6 cellular contexts compared by ENCODE assay signal in genomic region chr11:47233989-47234668, GRCh38. TPM values are rescaled to one million over a fixed set of nuclear protein-coding genes. Genes with fewer than 3 reads are reported as not detected.
A peak's percentile ranks its signal among the peaks of the same experiment; 100 is the strongest.
DNase-seq lines count a peak whose midpoint lies in the region; ATAC-seq, FAIRE-seq and TF ChIP-seq lines count a peak whose summit lies in the region.

No MANE protein-coding gene starts in this region.

- peaks cover 2% of the 10 kb centered on the region for H3K9me1 ChIP-seq in K562 (ENCODE audit: control insufficient read depth, insufficient read depth, low read length)

- in situ Hi-C loops in K562 (cut with MboI) = no loop called here

- no peak for TF ChIP-seq POLR2A in K562 (conservative IDR thresholded peaks at IDR 0.05)

- BruUV-seq in K562 (replicated peaks; lab: Mats Ljungman, UMichigan) = no TSS peak

- H3K4me1 Mint-ChIP-seq in activated naive CD4-positive, alpha-beta T cell treated with anti-CD3 and anti-CD28 coated beads, Interleukin-2, amount 10 ng/mL, durations not matched to agents 7 days and 5 days = peaks cover 31% of the 10 kb centered on the region

- ATAC-seq in K562 (peak; percentile 84), pancreas (peak; percentile 12 to 75 (median 54)), GM19351 (IDR thresholded peaks at IDR 0.05; ENCODE audit: unreplicated experiment) (no peak), GM19023 (IDR thresholded peaks at IDR 0.05; ENCODE audit: unreplicated experiment) (no peak)

- peaks cover 53% of the 10 kb centered on the region for H3K36me3 Mint-ChIP-seq in activated naive CD4-positive, alpha-beta T cell treated with anti-CD3 and anti-CD28 coated beads, Interleukin-2, amount 10 ng/mL, durations not matched to agents 7 days and 5 days

- no peak for TF ChIP-seq EP300 in K562 (IDR thresholded peaks at IDR 0.05; ENCODE audit: low read length)

- TF ChIP-seq RAD21 in K562 (CRISPR knock-in tag; conservative IDR thresholded peaks at IDR 0.05 in 1 of 2, IDR thresholded peaks at IDR 0.05 in 1 of 2) = peak; percentile 55 to 66

- H3K4me2 ChIP-seq in K562 (ENCODE audit: insufficient read depth, low read length) = no peak overlapping the region

- 71% methylated on average over 11 of the region's 11 CpGs for WGBS in K562 (ENCODE audit: insufficient coverage, low coverage, missing lambda C conversion rate)
- 14 to 15% methylated on average over 11 of the region's 11 CpGs for WGBS in pancreas, 2 donors

- H3K27ac ChIP-seq in K562 (ENCODE audit: extremely low read depth, low read depth, low read length) = no peak overlapping the region
- peak overlapping the region; percentile 18 to 73 (median 46) for H3K27ac ChIP-seq in pancreas

- peak; percentile 15 for FAIRE-seq in K562 (lab: Jason Lieb, UNC)
- no peak for FAIRE-seq in pancreas (lab: Jason Lieb, UNC)

- H3K27ac Mint-ChIP-seq in activated naive CD4-positive, alpha-beta T cell treated with anti-CD3 and anti-CD28 coated beads, Interleukin-2, amount 10 ng/mL, durations not matched to agents 7 days and 5 days = peak overlapping the region; percentile 91

- H3K27me3 Mint-ChIP-seq in activated naive CD4-positive, alpha-beta T cell treated with anti-CD3 and anti-CD28 coated beads, Interleukin-2, amount 10 ng/mL, durations not matched to agents 7 days and 5 days = no peaks in the 10 kb centered on the region

- no peak overlapping the region for H2AFZ ChIP-seq in K562 (ENCODE audit: low read depth, low read length)

- CTCF ChIA-PET in activated naive CD4-positive, alpha-beta T cell treated with anti-CD3 and anti-CD28 coated beads, Interleukin-2, amount 10 ng/mL, durations not matched to agents 7 days and 5 days (lab: Charles Lee) = interaction anchor here (0.6 to 3.2 kb wide), 18 partner anchors 12 to 561 kb away, joined by 3 to 16 read pairs (median 4); partner anchors contain the start of genes ACP2 and DDB2
- CTCF ChIA-PET in K562 (lab: Yijun Ruan, JAX; ENCODE audit: low intra/inter-chr PET ratio) = interaction anchor here (0.6 to 2.0 kb wide), 4 partner anchors 120 to 178 kb away, joined by 3 to 9 read pairs (median 4); partner anchors contain the start of genes MYBPC3 and SLC39A13

- no peaks in the 10 kb centered on the region for H3K79me2 ChIP-seq in K562 (ENCODE audit: control insufficient read depth, insufficient read depth, low read length)

- H3K4me3 Mint-ChIP-seq in activated naive CD4-positive, alpha-beta T cell treated with anti-CD3 and anti-CD28 coated beads, Interleukin-2, amount 10 ng/mL, durations not matched to agents 7 days and 5 days = no peak overlapping the region

- DNase-seq in activated naive CD4-positive, alpha-beta T cell treated with anti-CD3 and anti-CD28 coated beads, Interleukin-2, amount 10 ng/mL, durations not matched to agents 7 days and 5 days = peak; percentile 45
- no peak for DNase-seq in activated naive CD4-positive, alpha-beta T cell treated with anti-CD3 and anti-CD28 coated beads, Interleukin-2, amount 50 U/mL, for 16 hours
- peak in 3 of 4 experiments; percentile 15 to 57 (median 38) for DNase-seq in K562 (ENCODE audit: extremely low read depth in 1 of 4, low spot score in 3 of 4)
- DNase-seq in pancreas = no peak

- peak; percentile 44 to 65 (median 64) for TF ChIP-seq CTCF in K562 (IDR thresholded peaks at IDR 0.05 in 2 of 3, conservative IDR thresholded peaks at IDR 0.05 in 1 of 3; ENCODE audit: insufficient read depth in 2 of 3, low read depth in 1 of 3, low read length in 3 of 3)
- no peak for TF ChIP-seq CTCF in pancreas (IDR thresholded peaks at IDR 0.05)

- no peaks in the 10 kb centered on the region for H4K20me1 ChIP-seq in K562 (replicated peaks; ENCODE audit: control insufficient read depth, insufficient read depth, low read length)

- H3K4me1 ChIP-seq in K562 (replicated peaks in 1 of 2; ENCODE audit: control insufficient read depth in 2 of 2, insufficient read depth in 2 of 2, low read length in 2 of 2) = peaks cover 4 to 5% of the 10 kb centered on the region in 2 experiments; a peak in 2 of 5 replicates
- peaks cover 0 to 8% (median 6%) of the 10 kb centered on the region in 3 donors for H3K4me1 ChIP-seq in pancreas

- POLR2A ChIA-PET in K562 (lab: Yijun Ruan, JAX) = interaction anchor here (0.6 to 10.7 kb wide), 7 partner anchors 11 to 100 kb away, joined by 3 to 110 read pairs (median 3); partner anchors contain the start of genes ACP2 and NR1H3

- H3K27me3 ChIP-seq in K562 (ENCODE audit: control insufficient read depth in 2 of 2, insufficient read depth in 2 of 2, low read length in 2 of 2) = no peaks in the 10 kb centered on the region
- no peaks in the 10 kb centered on the region for H3K27me3 ChIP-seq in pancreas

- H3K9me3 ChIP-seq in K562 (replicated peaks; ENCODE audit: control insufficient read depth, insufficient read depth, low read depth, low read length) = no peaks in the 10 kb centered on the region
- H3K9me3 ChIP-seq in pancreas = no peaks in the 10 kb centered on the region

- no peaks in the 10 kb centered on the region for H3K9me3 Mint-ChIP-seq in activated naive CD4-positive, alpha-beta T cell treated with anti-CD3 and anti-CD28 coated beads, Interleukin-2, amount 10 ng/mL, durations not matched to agents 7 days and 5 days

- intact Hi-C loops in K562 (cut with micrococcal nuclease) (no loop called here), pancreas (cut with DNase I) (no loop called here)

- H3K9ac ChIP-seq in K562 (ENCODE audit: insufficient read depth in 1 of 2, low read depth in 2 of 2, low read length in 2 of 2) = peak overlapping the region in 1 of 2 experiments; percentile 75; a peak in 1 of 4 replicates

- H3K4me3 ChIP-seq in K562 (no peak overlapping the region), pancreas (peak overlapping the region in 2 of 4 donors; percentile 19 to 43)

- H3K36me3 ChIP-seq in K562 (ENCODE audit: control insufficient read depth, insufficient read depth, low read length) (peaks cover 13% of the 10 kb centered on the region; the same call in 2 of the 3 replicates), pancreas (peaks cover 0 to 5% (median 3%) of the 10 kb centered on the region in 3 donors)

RNA-seq across cellular contexts. Expression of gene ACP2, which starts 14.5 kb away (rescaled TPM):
- total RNA-seq in K562 (2011; cell fraction: chromatin; rRNA removed; ENCODE audit: low replicate concordance) = 46.3 and 108 TPM in 2 replicates
- 76.0 and 80.0 TPM in 2 replicates for total RNA-seq in K562 (2011; cell fraction: nucleolus; rRNA removed)
- total RNA-seq in K562 (2011; cell fraction: nucleoplasm; rRNA removed) = 60.6 and 60.9 TPM in 2 replicates
- 14.3 and 16.2 TPM in 2 replicates for total RNA-seq in K562 (2014; rRNA removed)
- total RNA-seq in K562 (2014; rRNA removed; fragmentation: Illumina TruSeq; extraction: Trizol) = 7.1 and 8.6 TPM in 2 replicates
- 11.6 and 12.1 TPM in 2 replicates for total RNA-seq in K562 (2015; rRNA removed; fragmentation: Illumina TruSeq; extraction: Trizol)
- total RNA-seq in K562 (2021) = 17.8 and 20.0 TPM in 2 replicates
- 7.0 and 10.4 TPM in 2 replicates for polyA plus RNA-seq in K562 (2011; rRNA removed)
- 8.2 and 13.6 TPM in 2 replicates for polyA plus RNA-seq in K562 (2011; cell fraction: cytosol; rRNA removed)
- polyA plus RNA-seq in K562 (2011; cell fraction: nucleus; rRNA removed) = 27.8 and 55.7 TPM in 2 replicates
- 13.9 and 20.7 TPM in 2 replicates for polyA plus RNA-seq in K562 (2012)
- 14.0 and 19.1 TPM in 2 replicates for polyA plus RNA-seq in K562 (2014; fragmentation: Illumina TruSeq; extraction: Trizol)
- 1 to 10 TPM; 1.9 to 2.2 TPM for polyA plus RNA-seq in K562 (2014; fragmentation: Nextera tagmentation; extraction: Ambion mirVana)
- polyA plus RNA-seq in K562 (2014; rRNA removed) = 12.4 and 14.4 TPM in 2 replicates
- polyA minus RNA-seq in K562 (2011; rRNA and poly(A)+ RNA removed) = 10.9 and 11.2 TPM in 2 replicates
- 9.5 and 12.3 TPM in 2 replicates for polyA minus RNA-seq in K562 (2011; cell fraction: cytosol; rRNA and poly(A)+ RNA removed)
- 25.4 and 26.9 TPM in 2 replicates for polyA minus RNA-seq in K562 (2011; cell fraction: nucleus; rRNA and poly(A)+ RNA removed)
- 10 to 100 TPM; 22.5 to 38.1 (median 29.7) TPM for total RNA-seq in pancreas
- polyA plus RNA-seq in pancreas = 10 to 100 TPM; 40.4 to 53.6 TPM

RNA-seq across cellular contexts. Expression of gene DDB2, which starts 19.4 kb away (rescaled TPM):
- 56.3 and 66.6 TPM in 2 replicates for total RNA-seq in K562 (2011; cell fraction: chromatin; rRNA removed; ENCODE audit: low replicate concordance)
- total RNA-seq in K562 (2011; cell fraction: nucleolus; rRNA removed) = 38.7 TPM in 2 replicates
- 45.0 and 46.9 TPM in 2 replicates for total RNA-seq in K562 (2011; cell fraction: nucleoplasm; rRNA removed)
- total RNA-seq in K562 (2014; rRNA removed) (12.7 and 13.3 TPM in 2 replicates), K562 (2014; rRNA removed; fragmentation: Illumina TruSeq; extraction: Trizol) (8.7 and 9.0 TPM in 2 replicates), K562 (2015; rRNA removed; fragmentation: Illumina TruSeq; extraction: Trizol) (10.1 and 10.9 TPM in 2 replicates), K562 (2021) (9.0 and 10.5 TPM in 2 replicates), pancreas (10 to 100 TPM in 5 of 6 donors, 1 to 10 TPM in 1; 10.0 to 46.2 (median 20.0) TPM)
- polyA plus RNA-seq in K562 (2011; rRNA removed) (17.1 and 17.5 TPM in 2 replicates), K562 (2014; fragmentation: Illumina TruSeq; extraction: Trizol) (10.1 and 10.4 TPM in 2 replicates), K562 (2014; fragmentation: Nextera tagmentation; extraction: Ambion mirVana) (10 to 100 TPM in 1 of 2 experiments, 1 to 10 TPM in 1; 9.0 to 10.3 TPM), K562 (2014; rRNA removed) (12.0 and 18.6 TPM in 2 replicates), pancreas (10 to 100 TPM; 31.2 to 45.9 TPM)
- polyA plus RNA-seq in K562 (2011; cell fraction: cytosol; rRNA removed) = 12.9 and 16.0 TPM in 2 replicates
- 54.5 and 57.5 TPM in 2 replicates for polyA plus RNA-seq in K562 (2011; cell fraction: nucleus; rRNA removed)
- 11.5 and 20.9 TPM in 2 replicates for polyA plus RNA-seq in K562 (2012)
- 12.9 and 16.8 TPM in 2 replicates for polyA minus RNA-seq in K562 (2011; rRNA and poly(A)+ RNA removed)
- 5.5 and 8.0 TPM in 2 replicates for polyA minus RNA-seq in K562 (2011; cell fraction: cytosol; rRNA and poly(A)+ RNA removed)
- polyA minus RNA-seq in K562 (2011; cell fraction: nucleus; rRNA and poly(A)+ RNA removed) = 17.4 and 23.8 TPM in 2 replicates

RNA-seq across cellular contexts. Expression of gene NR1H3, which starts 23.7 kb away (rescaled TPM):
- 39.2 and 75.3 TPM in 2 replicates for total RNA-seq in K562 (2011; cell fraction: chromatin; rRNA removed; ENCODE audit: low replicate concordance)
- 43.6 and 51.5 TPM in 2 replicates for total RNA-seq in K562 (2011; cell fraction: nucleolus; rRNA removed)
- total RNA-seq in K562 (2011; cell fraction: nucleoplasm; rRNA removed) = 31.0 and 35.2 TPM in 2 replicates
- total RNA-seq in K562 (2014; rRNA removed) = 11.9 and 16.0 TPM in 2 replicates
- total RNA-seq in K562 (2014; rRNA removed; fragmentation: Illumina TruSeq; extraction: Trizol) = 6.6 and 8.2 TPM in 2 replicates
- total RNA-seq in K562 (2015; rRNA removed; fragmentation: Illumina TruSeq; extraction: Trizol) = 7.8 and 11.1 TPM in 2 replicates
- total RNA-seq in K562 (2021) = 15.9 and 16.5 TPM in 2 replicates
- polyA plus RNA-seq in K562 (2011; rRNA removed) = 26.0 and 31.9 TPM in 2 replicates
- 38.5 and 38.7 TPM in 2 replicates for polyA plus RNA-seq in K562 (2011; cell fraction: cytosol; rRNA removed)
- 66.1 and 82.8 TPM in 2 replicates for polyA plus RNA-seq in K562 (2011; cell fraction: nucleus; rRNA removed)
- polyA plus RNA-seq in K562 (2012) = 16.1 and 20.9 TPM in 2 replicates
- 12.0 and 15.2 TPM in 2 replicates for polyA plus RNA-seq in K562 (2014; fragmentation: Illumina TruSeq; extraction: Trizol)
- 10 to 100 TPM in 1 of 2 experiments, 1 to 10 TPM in 1; 9.8 to 10.4 TPM for polyA plus RNA-seq in K562 (2014; fragmentation: Nextera tagmentation; extraction: Ambion mirVana)
- polyA plus RNA-seq in K562 (2014; rRNA removed) = 17.5 and 18.4 TPM in 2 replicates
- 15.1 and 19.2 TPM in 2 replicates for polyA minus RNA-seq in K562 (2011; rRNA and poly(A)+ RNA removed)
- polyA minus RNA-seq in K562 (2011; cell fraction: cytosol; rRNA and poly(A)+ RNA removed) = 9.9 and 20.8 TPM in 2 replicates
- polyA minus RNA-seq in K562 (2011; cell fraction: nucleus; rRNA and poly(A)+ RNA removed) = 12.8 and 23.2 TPM in 2 replicates
- total RNA-seq in pancreas = 10 to 100 TPM in 5 of 6 donors, 1 to 10 TPM in 1; 8.9 to 24.0 (median 15.2) TPM
- polyA plus RNA-seq in pancreas = 10 to 100 TPM; 54.9 to 60.0 TPM

RNA-seq across cellular contexts. Expression of gene MADD, which starts 35.8 kb away (rescaled TPM):
- total RNA-seq in K562 (2011; cell fraction: chromatin; rRNA removed; ENCODE audit: low replicate concordance) = 267 and 427 TPM in 2 replicates
- 135 and 141 TPM in 2 replicates for total RNA-seq in K562 (2011; cell fraction: nucleolus; rRNA removed)
- total RNA-seq in K562 (2011; cell fraction: nucleoplasm; rRNA removed) = 157 and 178 TPM in 2 replicates
- total RNA-seq in K562 (2014; rRNA removed) (33.6 and 34.4 TPM in 2 replicates), K562 (2014; rRNA removed; fragmentation: Illumina TruSeq; extraction: Trizol) (22.2 and 22.6 TPM in 2 replicates), K562 (2015; rRNA removed; fragmentation: Illumina TruSeq; extraction: Trizol) (28.7 and 34.3 TPM in 2 replicates), K562 (2021) (53.6 and 57.6 TPM in 2 replicates), pancreas (10 to 100 TPM; 15.0 to 36.9 (median 20.0) TPM)
- polyA plus RNA-seq in K562 (2011; rRNA removed) (37.0 and 54.1 TPM in 2 replicates), K562 (2014; fragmentation: Illumina TruSeq; extraction: Trizol) (41.6 and 41.9 TPM in 2 replicates), K562 (2014; fragmentation: Nextera tagmentation; extraction: Ambion mirVana) (1 to 10 TPM in 1 of 2 experiments, under 1 TPM in 1; 0.68 to 3.2 TPM), K562 (2014; rRNA removed) (43.4 and 47.6 TPM in 2 replicates), pancreas (10 to 100 TPM; 22.0 to 35.5 TPM)
- polyA plus RNA-seq in K562 (2011; cell fraction: cytosol; rRNA removed) = 37.6 and 44.5 TPM in 2 replicates
- 196 and 230 TPM in 2 replicates for polyA plus RNA-seq in K562 (2011; cell fraction: nucleus; rRNA removed)
- polyA plus RNA-seq in K562 (2012) = 39.6 and 44.4 TPM in 2 replicates
- 47.0 and 48.6 TPM in 2 replicates for polyA minus RNA-seq in K562 (2011; rRNA and poly(A)+ RNA removed)
- 37.4 and 47.8 TPM in 2 replicates for polyA minus RNA-seq in K562 (2011; cell fraction: cytosol; rRNA and poly(A)+ RNA removed)
- 52.0 and 80.3 TPM in 2 replicates for polyA minus RNA-seq in K562 (2011; cell fraction: nucleus; rRNA and poly(A)+ RNA removed)

RNA-seq across cellular contexts. Expression of gene PACSIN3, which starts 47.9 kb away (rescaled TPM):
- total RNA-seq in K562 (2011; cell fraction: chromatin; rRNA removed; ENCODE audit: low replicate concordance) = 3.9 and 14.6 TPM in 2 replicates
- total RNA-seq in K562 (2011; cell fraction: nucleolus; rRNA removed) = 11.6 and 12.7 TPM in 2 replicates
- 6.0 and 7.3 TPM in 2 replicates for total RNA-seq in K562 (2011; cell fraction: nucleoplasm; rRNA removed)
- total RNA-seq in K562 (2014; rRNA removed) (15.5 and 18.8 TPM in 2 replicates), K562 (2014; rRNA removed; fragmentation: Illumina TruSeq; extraction: Trizol) (1.5 and 3.5 TPM in 2 replicates), K562 (2015; rRNA removed; fragmentation: Illumina TruSeq; extraction: Trizol) (8.8 and 9.6 TPM in 2 replicates), K562 (2021) (13.8 and 18.1 TPM in 2 replicates), pancreas (10 to 100 TPM; 16.5 to 39.9 (median 29.6) TPM)
- polyA plus RNA-seq in K562 (2011; rRNA removed) (6.8 and 7.1 TPM in 2 replicates), K562 (2014; fragmentation: Illumina TruSeq; extraction: Trizol) (7.1 and 9.8 TPM in 2 replicates), K562 (2014; fragmentation: Nextera tagmentation; extraction: Ambion mirVana) (under 1 TPM; 0.13 to 0.17 TPM), K562 (2014; rRNA removed) (14.5 and 15.0 TPM in 2 replicates), pancreas (10 to 100 TPM; 28.1 to 31.3 TPM)
- polyA plus RNA-seq in K562 (2011; cell fraction: cytosol; rRNA removed) = 6.5 and 12.3 TPM in 2 replicates
- polyA plus RNA-seq in K562 (2011; cell fraction: nucleus; rRNA removed) = 6.2 and 9.6 TPM in 2 replicates
- polyA plus RNA-seq in K562 (2012) = 7.3 and 10.4 TPM in 2 replicates
- polyA minus RNA-seq in K562 (2011; rRNA and poly(A)+ RNA removed) = 1.9 and 3.0 TPM in 2 replicates
- 8.0 and 17.4 TPM in 2 replicates for polyA minus RNA-seq in K562 (2011; cell fraction: cytosol; rRNA and poly(A)+ RNA removed)
- 4.7 and 5.0 TPM in 2 replicates for polyA minus RNA-seq in K562 (2011; cell fraction: nucleus; rRNA and poly(A)+ RNA removed)

Comparison
In these comparisons a context has a peak if more than half of its experiments do, and no peak if none do; other contexts are left out.
1. DNase-seq: peak in activated naive CD4-positive, alpha-beta T cell treated with anti-CD3 and anti-CD28 coated beads, Interleukin-2, amount 10 ng/mL, durations not matched to agents 7 days and 5 days (single experiment) and K562 (3 of 4); none in activated naive CD4-positive, alpha-beta T cell treated with anti-CD3 and anti-CD28 coated beads, Interleukin-2, amount 50 U/mL, for 16 hours (single experiment) and pancreas (0 of 6).
2. ATAC-seq: peak in K562 (single experiment) and pancreas (4 of 4); none in GM19351 (single experiment) and GM19023 (single experiment).
3. CTCF ChIP-seq: peak in K562 (3 of 3); none in pancreas (0 of 4).